ENCODE assay signal across 8 cellular contexts in genomic region chr22:40203568-40203967, GRCh38. TPM values are rescaled to one million over a fixed set of nuclear protein-coding genes. Genes with fewer than 3 reads are reported as not detected.
DNase-seq lines count a peak whose midpoint lies in the region; ATAC-seq, FAIRE-seq and TF ChIP-seq lines count a peak whose summit lies in the region.
"Had no signal": no experiment of that assay in that cellular context is flagged by ENCODE, and none has a peak within 500 bp of the region (broad histone marks: within the 10 kb centered on the region; RNA-seq: fewer than 3 reads in every experiment).

No MANE protein-coding gene starts in this region.

- peaks cover 73% of the 10 kb centered on the region for H3K4me1 Mint-ChIP-seq in activated T-cell treated with anti-CD3 and anti-CD28 coated beads, Interleukin-2, amount 50 U/mL, for 4 hours (ENCODE audit: low read depth)
- H3K4me1 Mint-ChIP-seq in Caco-2 (ENCODE audit: low read depth, unreplicated experiment) = no peaks in the 10 kb centered on the region

- no peak overlapping the region for H3K27ac Mint-ChIP-seq in Caco-2 (ENCODE audit: unreplicated experiment)

- peak; percentile 61 for ATAC-seq in HG02759 (IDR thresholded peaks at IDR 0.05; ENCODE audit: unreplicated experiment)
- ATAC-seq in activated T-cell treated with anti-CD3 and anti-CD28 coated beads, Interleukin-2, amount 50 U/mL, for 4 hours = peak; percentile 86 to 89
- ATAC-seq in HG02973 (IDR thresholded peaks at IDR 0.05; ENCODE audit: unreplicated experiment) = no peak

- peak overlapping the region; percentile 23 for H3K27ac ChIP-seq in osteoblast (ENCODE audit: low read depth, low read length)

- H3K4me2 ChIP-seq in osteoblast (ENCODE audit: insufficient read depth, low read length) = peak overlapping the region; percentile 58

- H3K4me1 ChIP-seq in osteoblast (ENCODE audit: insufficient read depth, low read length) (peaks cover 19% of the 10 kb centered on the region), Caco-2 (no peaks in the 10 kb centered on the region)

- peak overlapping the region; percentile 66 for H3K4me3 Mint-ChIP-seq in activated T-cell treated with anti-CD3 and anti-CD28 coated beads, Interleukin-2, amount 50 U/mL, for 4 hours
- H3K4me3 Mint-ChIP-seq in Caco-2 (ENCODE audit: unreplicated experiment) = no peak overlapping the region

- H3K9me3 ChIP-seq in osteoblast (ENCODE audit: low read depth, low read length) (no peaks in the 10 kb centered on the region), Caco-2 (no peaks in the 10 kb centered on the region)

- H4K20me1 ChIP-seq in osteoblast (ENCODE audit: insufficient read depth, low read length) = peaks cover 69% of the 10 kb centered on the region

- H2AFZ ChIP-seq in osteoblast (ENCODE audit: low read length) = no peak overlapping the region

- H3K4me3 ChIP-seq in osteoblast (ENCODE audit: insufficient read depth, low read length) (no peak overlapping the region), Caco-2 (ENCODE audit: low read depth, low read length) (no peak overlapping the region)

- no peaks in the 10 kb centered on the region for H3K27me3 ChIP-seq in osteoblast (ENCODE audit: insufficient read depth, low read length)
- H3K27me3 ChIP-seq in Caco-2 (replicated peaks; ENCODE audit: control insufficient read depth, insufficient read depth, low read length) = no peaks in the 10 kb centered on the region

- POLR2A ChIA-PET in Caco-2 (lab: Charles Lee) = no interaction called here

- intact Hi-C loops in Caco-2 (cut with micrococcal nuclease; ENCODE audit: unreplicated experiment) = no loop called here

- FAIRE-seq in GM18507 (lab: Jason Lieb, UNC) = peak; percentile 80
- FAIRE-seq: keratinocyte had no signal

- no peaks in the 10 kb centered on the region for H3K27me3 Mint-ChIP-seq in activated T-cell treated with anti-CD3 and anti-CD28 coated beads, Interleukin-2, amount 50 U/mL, for 4 hours (ENCODE audit: low read depth)
- H3K27me3 Mint-ChIP-seq in Caco-2 (ENCODE audit: insufficient read depth, unreplicated experiment) = no peaks in the 10 kb centered on the region

- H3K9me3 Mint-ChIP-seq in activated T-cell treated with anti-CD3 and anti-CD28 coated beads, Interleukin-2, amount 50 U/mL, for 4 hours = no peaks in the 10 kb centered on the region
- H3K9me3 Mint-ChIP-seq in Caco-2 (ENCODE audit: unreplicated experiment) = no peaks in the 10 kb centered on the region

- CTCF ChIA-PET in Caco-2 (lab: Charles Lee) = no interaction called here

- H3K36me3 Mint-ChIP-seq in activated T-cell treated with anti-CD3 and anti-CD28 coated beads, Interleukin-2, amount 50 U/mL, for 4 hours (ENCODE audit: insufficient read depth) = peaks cover 3% of the 10 kb centered on the region
- H3K36me3 Mint-ChIP-seq in Caco-2 (ENCODE audit: insufficient read depth, unreplicated experiment) = no peaks in the 10 kb centered on the region

- TF ChIP-seq CTCF in osteoblast (IDR thresholded peaks at IDR 0.05; ENCODE audit: extremely low read depth, low read depth, low read length) (no peak), Caco-2 (IDR thresholded peaks at IDR 0.05; ENCODE audit: insufficient read depth in 1 of 2, low read depth in 1 of 2, low read length in 1 of 2, severe bottlenecking in 1 of 2, unreplicated experiment in 1 of 2) (no peak)

- no TSS peak for BruUV-seq in Caco-2 (replicated peaks; lab: Mats Ljungman, UMichigan)

- H3K79me2 ChIP-seq in osteoblast (ENCODE audit: insufficient read depth, low read length) = peaks cover 74% of the 10 kb centered on the region

- H3K36me3 ChIP-seq in osteoblast (ENCODE audit: insufficient read depth, low read length) = no peaks in the 10 kb centered on the region
- H3K36me3 ChIP-seq in Caco-2 (ENCODE audit: control insufficient read depth, insufficient read depth, low read length) = no peaks in the 10 kb centered on the region

- DNase-seq in GM18507 (ENCODE audit: extremely low spot score, insufficient read length, low read depth) (peak; percentile 18), osteoblast (ENCODE audit: insufficient read length, low spot score, missing footprints) (peak; percentile 62), NOMO-1 treated with DMSO at 0.1 percent for 48 hours (lab: John Stamatoyannopoulos, UW; ENCODE audit: unreplicated experiment) (no peak), Caco-2 (no peak)
- DNase-seq in activated T-cell treated with anti-CD3 and anti-CD28 coated beads, Interleukin-2, amount 50 U/mL, for 4 hours = peak; percentile 16

RNA-seq across cellular contexts. Expression of gene TNRC6B, which starts 25.8 kb away (rescaled TPM):
- total RNA-seq in activated T-cell treated with anti-CD3 and anti-CD28 coated beads, Interleukin-2, amount 50 U/mL, for 4 hours = 10 to 100 TPM; 19.4 to 21.6 (median 21.2) TPM
- 26.4 and 33.9 TPM in 2 replicates for total RNA-seq in osteoblast
- 22.1 and 23.5 TPM in 2 replicates for total RNA-seq in Caco-2 (2022)

Comparison
In these comparisons a context has a peak if more than half of its experiments do, and no peak if none do; other contexts are left out.
1. DNase-seq: peak in GM18507 (single experiment), activated T-cell treated with anti-CD3 and anti-CD28 coated beads, Interleukin-2, amount 50 U/mL, for 4 hours (single experiment) and osteoblast (single experiment); none in NOMO-1 treated with DMSO at 0.1 percent for 48 hours (single experiment) and Caco-2 (0 of 2).